ENCODE assay signal across 17 cellular contexts in the genomic region with DNA sequence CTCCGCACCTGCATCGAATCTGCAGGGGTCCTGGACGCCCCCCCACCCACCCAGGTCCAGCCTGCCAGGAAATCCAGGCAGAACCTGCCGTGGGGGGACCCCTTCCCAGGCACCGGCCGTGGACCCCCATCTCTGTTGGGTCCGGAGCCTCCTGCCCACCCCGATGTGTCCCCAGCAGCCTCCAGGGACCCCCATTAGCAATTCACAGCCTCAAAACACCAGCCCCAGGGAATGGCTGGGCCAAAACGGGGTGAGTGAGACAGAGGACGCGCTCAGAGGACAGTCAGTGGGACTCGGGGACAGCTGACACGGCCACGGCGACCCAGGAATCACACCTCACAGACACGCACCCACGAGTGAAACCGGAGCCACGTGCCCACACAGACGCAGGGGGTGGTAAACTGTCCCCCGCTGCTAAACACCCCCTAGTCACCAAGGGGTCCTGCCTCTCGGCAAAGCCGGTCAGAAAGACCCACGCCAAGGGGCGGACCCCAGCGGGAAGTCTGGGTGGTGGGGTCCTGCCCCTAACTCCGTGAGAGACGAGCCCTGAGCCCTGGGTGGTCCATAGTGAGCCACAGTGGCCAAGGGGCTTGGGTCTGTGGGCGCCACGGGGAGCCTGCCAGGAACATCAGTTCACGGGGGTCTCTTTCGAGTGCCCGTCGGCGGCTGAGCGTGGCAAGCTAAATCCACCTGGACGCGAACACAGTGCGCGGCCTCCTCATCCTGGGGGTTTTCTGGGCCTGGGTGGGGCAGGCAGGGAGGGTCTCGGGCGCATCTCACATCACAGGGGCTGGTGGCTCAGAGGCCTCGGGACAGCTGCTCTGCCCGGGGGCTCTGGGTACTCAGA.
"Had no signal": no experiment of that assay in that cellular context is flagged by ENCODE, and none has a peak within 500 bp of the region (broad histone marks: within the 10 kb centered on the region; RNA-seq: fewer than 3 reads in every experiment).

No MANE protein-coding gene starts in this region.

- H3K4me1 Mint-ChIP-seq: activated CD4-positive, alpha-beta T cell treated with anti-CD3 and anti-CD28 coated beads, Interleukin-2, amount 10 ng/mL, durations not matched to agents 7 days and 5 days; activated CD8-positive, alpha-beta memory T cell treated with anti-CD3 and anti-CD28 coated beads, Interleukin-2, amount 10 ng/mL, durations not matched to agents 7 days and 5 days had no signal

- FAIRE-seq: endometrium, keratinocyte had no signal

- H3K4me3 ChIP-seq: upper lobe of left lung had no signal

- H3K4me3 Mint-ChIP-seq: activated CD4-positive, alpha-beta T cell treated with anti-CD3 and anti-CD28 coated beads, Interleukin-2, amount 10 ng/mL, durations not matched to agents 7 days and 5 days; activated CD8-positive, alpha-beta memory T cell treated with anti-CD3 and anti-CD28 coated beads, Interleukin-2, amount 10 ng/mL, durations not matched to agents 7 days and 5 days; activated CD8-positive, alpha-beta T cell treated with anti-CD3 and anti-CD28 coated beads for 36 hours; activated naive CD8-positive, alpha-beta T cell had no signal

- H3K9me3 ChIP-seq: upper lobe of left lung had no signal

- H3K27ac Mint-ChIP-seq: activated CD4-positive, alpha-beta T cell treated with anti-CD3 and anti-CD28 coated beads, Interleukin-2, amount 10 ng/mL, durations not matched to agents 7 days and 5 days; activated CD8-positive, alpha-beta memory T cell treated with anti-CD3 and anti-CD28 coated beads, Interleukin-2, amount 10 ng/mL, durations not matched to agents 7 days and 5 days; activated CD8-positive, alpha-beta T cell treated with anti-CD3 and anti-CD28 coated beads for 36 hours; activated naive CD8-positive, alpha-beta T cell had no signal

- ATAC-seq: activated CD8-positive, alpha-beta memory T cell treated with anti-CD3 and anti-CD28 coated beads, Interleukin-2, amount 10 ng/mL, durations not matched to agents 7 days and 5 days; activated CD8-positive, alpha-beta T cell treated with anti-CD3 and anti-CD28 coated beads for 36 hours; left lobe of liver; stimulated activated naive CD8-positive, alpha-beta T cell treated with anti-CD3 and anti-CD28 coated beads, Interleukin-15, Interleukin-2, amounts not matched to agents 100 U/mL and 50 U/mL, for 24 hours had no signal

- H3K27ac ChIP-seq: upper lobe of left lung had no signal

- DNase-seq: activated CD4-positive, alpha-beta T cell treated with anti-CD3 and anti-CD28 coated beads, Interleukin-2, amount 10 ng/mL, durations not matched to agents 7 days and 5 days; activated CD4-positive, CD25-positive, alpha-beta regulatory T cell treated with anti-CD3 and anti-CD28 coated beads, Interleukin-2, amount 50 U/mL, for 72 hours; activated CD8-positive, alpha-beta memory T cell treated with anti-CD3 and anti-CD28 coated beads, Interleukin-2, amount 10 ng/mL, durations not matched to agents 7 days and 5 days; activated CD8-positive, alpha-beta T cell treated with anti-CD3 and anti-CD28 coated beads for 36 hours; activated effector memory CD4-positive, alpha-beta T cell treated with anti-CD3 and anti-CD28 coated beads, Interleukin-2, amount 50 U/mL, for 16 hours; activated T-cell treated with anti-CD3 and anti-CD28 coated beads for 4 hours; amniotic stem cell; effector CD4-positive, alpha-beta T cell; midbrain; occipital lobe; stimulated activated CD4-positive, alpha-beta T cell treated with anti-CD3 and anti-CD28 coated beads, Interleukin-4, amount 100 ng/mL, for 4 hours; stimulated activated naive CD8-positive, alpha-beta T cell treated with anti-CD3 and anti-CD28 coated beads, Interleukin-15, Interleukin-2, amounts not matched to agents 100 U/mL and 50 U/mL, for 24 hours had no signal

- H3K9me3 Mint-ChIP-seq: activated CD4-positive, alpha-beta T cell treated with anti-CD3 and anti-CD28 coated beads, Interleukin-2, amount 10 ng/mL, durations not matched to agents 7 days and 5 days; activated CD8-positive, alpha-beta T cell treated with anti-CD3 and anti-CD28 coated beads for 36 hours had no signal

- H3K36me3 ChIP-seq: upper lobe of left lung had no signal

- H3K36me3 Mint-ChIP-seq: activated CD8-positive, alpha-beta memory T cell treated with anti-CD3 and anti-CD28 coated beads, Interleukin-2, amount 10 ng/mL, durations not matched to agents 7 days and 5 days; activated naive CD8-positive, alpha-beta T cell had no signal
